In the genomic region with DNA sequence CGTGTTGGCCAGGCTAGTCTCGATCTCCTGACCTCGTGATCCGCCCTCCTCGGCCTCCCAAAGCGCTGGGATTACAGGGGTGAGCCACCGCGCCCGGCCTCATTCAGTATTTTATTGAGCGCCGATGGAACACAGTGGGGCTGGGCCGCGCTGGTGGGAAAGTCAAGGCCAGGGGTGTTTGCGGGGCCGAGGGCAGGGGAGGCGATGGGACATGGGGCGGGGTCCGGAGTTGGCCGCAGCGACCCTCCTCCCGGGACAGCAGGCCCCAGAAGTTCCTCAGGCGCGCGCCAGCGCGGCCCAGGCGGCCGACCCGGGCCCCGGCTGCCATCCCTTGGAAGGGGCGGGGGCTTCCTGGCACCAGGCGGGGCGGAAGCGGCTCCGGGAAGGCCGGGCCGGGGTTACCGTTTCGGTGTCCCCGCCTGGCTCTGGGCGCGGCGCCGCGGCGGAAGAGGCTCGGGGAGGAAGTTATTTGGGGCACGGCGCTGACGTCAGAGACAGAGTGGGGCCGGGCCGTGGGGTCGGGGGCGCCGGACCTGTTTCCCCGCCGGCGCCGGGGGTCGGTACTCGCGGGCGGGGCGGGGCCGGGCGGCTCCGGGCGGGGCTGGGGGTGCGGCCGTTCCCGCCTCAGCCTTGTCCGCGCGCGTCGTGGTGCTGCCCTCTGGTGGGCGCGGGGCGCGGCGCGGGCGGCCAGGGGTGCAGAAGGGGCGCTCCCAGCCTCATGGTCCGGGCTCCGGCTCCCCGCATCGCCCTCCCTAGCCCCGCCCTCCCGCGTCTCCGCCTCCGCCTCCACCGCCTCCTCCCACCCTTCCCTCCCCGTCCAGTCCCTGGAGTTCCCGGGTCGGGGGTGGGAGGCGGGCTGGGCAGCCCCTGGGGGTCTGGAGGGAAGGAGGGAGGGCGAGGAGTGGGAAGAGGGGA, we compare ENCODE assay signal across 8 cellular contexts. TPM values are rescaled to one million over a fixed set of nuclear protein-coding genes. Genes with fewer than 3 reads are reported as not detected.
DNase-seq lines count a peak whose midpoint lies in the region; ATAC-seq and TF ChIP-seq lines count a peak whose summit lies in the region.

No MANE protein-coding gene starts in this region.

- H3K4me2 ChIP-seq in BLaER1 = peak overlapping the region; percentile 86

- ATAC-seq in HG03432 (IDR thresholded peaks at IDR 0.05; ENCODE audit: unreplicated experiment) (peak; percentile 86), lower lobe of right lung (peak; percentile 91 to 92)

- H3K27ac ChIP-seq in BLaER1 (peak overlapping the region; percentile 88), dorsolateral prefrontal cortex (peak overlapping the region in 34 of 59 donors; percentile 4 to 79 (median 51)), lower lobe of right lung (peak overlapping the region; percentile 80)

- DNase-seq in NCI-H510A treated with DMSO at 0.1 percent for 48 hours (lab: John Stamatoyannopoulos, UW) (peak; percentile 43), dorsolateral prefrontal cortex (peak in 9 of 10 donors; percentile 31 to 82 (median 53)), lower lobe of right lung (peak; percentile 90)
- DNase-seq in activated CD4-positive, alpha-beta T cell treated with anti-CD3 and anti-CD28 coated beads, Interleukin-2, amount 50 U/mL, for 1 hour = peak; percentile 83
- peak; percentile 77 to 88 (median 78) for DNase-seq in stimulated activated CD4-positive, alpha-beta T cell treated with anti-CD3 and anti-CD28 coated beads, TNF-alpha, amount 100 ng/mL, for 24 hours (ENCODE audit: low read depth in 3 of 3)

- H3K27me3 ChIP-seq in BLaER1 (no peaks in the 10 kb centered on the region), dorsolateral prefrontal cortex (no peaks in the 10 kb centered on the region), lower lobe of right lung (ENCODE audit: low read depth) (peaks cover 2% of the 10 kb centered on the region)

- H4K20me1 ChIP-seq in BLaER1 = 0 out of 2 replicates have a peak, but pooled peaks cover 8% of the 10 kb centered on the region

- peak overlapping the region; percentile 69 for H3K4me3 ChIP-seq in BLaER1
- peak overlapping the region; percentile 55 to 83 (median 73) for H3K4me3 ChIP-seq in dorsolateral prefrontal cortex
- H3K4me3 ChIP-seq in lower lobe of right lung = peak overlapping the region; percentile 66

- H3K36me3 ChIP-seq in BLaER1 = no peaks in the 10 kb centered on the region
- no peaks in the 10 kb centered on the region for H3K36me3 ChIP-seq in lower lobe of right lung

- H3K9me3 ChIP-seq in BLaER1 (no peaks in the 10 kb centered on the region), lower lobe of right lung (no peaks in the 10 kb centered on the region)

- peak; percentile 72 for TF ChIP-seq POLR2A in GM19099 (IDR thresholded peaks at IDR 0.05; ENCODE audit: extremely low read depth, insufficient read length, low read depth)

- intact Hi-C loops in dorsolateral prefrontal cortex (cut with DNase I) = loop anchor here in 1 of 2 donors (2.0 kb wide), 1 partner anchor 38 kb away; a partner anchor contains a TSS
- intact Hi-C loops in lower lobe of right lung (cut with DNase I) = no loop called here

- H3K9ac ChIP-seq in BLaER1 = peak overlapping the region; percentile 86

- peak in 55 of 56 donors; percentile 32 to 96 (median 72) for TF ChIP-seq CTCF in dorsolateral prefrontal cortex (IDR thresholded peaks at IDR 0.05 in 54 of 56, conservative IDR thresholded peaks at IDR 0.05 in 2 of 56; ENCODE audit: low read depth in 1 of 56, partially characterized antibody in 56 of 56)
- peak; percentile 57 for TF ChIP-seq CTCF in lower lobe of right lung (IDR thresholded peaks at IDR 0.05)

- H3K4me1 ChIP-seq in BLaER1 (peaks cover 45% of the 10 kb centered on the region), lower lobe of right lung (peaks cover 25% of the 10 kb centered on the region)

RNA-seq across cellular contexts. Expression of a gene that starts 1.0 kb away (rescaled TPM):
- total RNA-seq in dorsolateral prefrontal cortex (1 to 10 TPM in 117 of 120 experiments, under 1 TPM in 3; 0.87 to 9.0 (median 2.6) TPM), lower lobe of right lung (1.3 TPM)

RNA-seq across cellular contexts. Expression of a gene that starts 31.5 kb away (rescaled TPM):
- total RNA-seq in dorsolateral prefrontal cortex = 100 to 1,000 TPM; 369 to 792 (median 531) TPM
- total RNA-seq in lower lobe of right lung = 659 TPM

RNA-seq across cellular contexts. Expression of a gene that starts 38.7 kb away (rescaled TPM):
- total RNA-seq in dorsolateral prefrontal cortex = 10 to 100 TPM; 11.2 to 26.1 (median 16.7) TPM
- 24.8 TPM for total RNA-seq in lower lobe of right lung

RNA-seq across cellular contexts. Expression of a gene that starts 56.1 kb away (rescaled TPM):
- total RNA-seq in dorsolateral prefrontal cortex (100 to 1,000 TPM; 150 to 306 (median 223) TPM), lower lobe of right lung (196 TPM)

Comparison
In these comparisons a context has a peak if more than half of its experiments do, and no peak if none do; other contexts are left out.
1. Peak in every context shown above with its lines: DNase-seq, ATAC-seq, H3K4me3 ChIP-seq and H3K27ac ChIP-seq.